8 cellular contexts compared by ENCODE assay signal in genomic region chr16:74666425-74667214, GRCh38. TPM values are rescaled to one million over a fixed set of nuclear protein-coding genes. Genes with fewer than 3 reads are reported as not detected.
DNase-seq lines count a peak whose midpoint lies in the region; ATAC-seq and TF ChIP-seq lines count a peak whose summit lies in the region.

Gene RFWD3 (minus strand): TSS chr16:74666877. CDS start chr16:74661449, 5,428 bp downstream.

- no peaks in the 10 kb centered on the region for H3K27me3 Mint-ChIP-seq in activated T-helper 2 cell treated with anti-CD3 and anti-CD28 coated beads, Interferon-gamma antibody, Interleukin-2, Interleukin-4, amounts not matched to agents 10 μg/mL and 5 μg/mL and 100 μg/mL, durations not matched to agents 14 hours and 24 hours and 36 hours (ENCODE audit: low read depth)
- H3K27me3 Mint-ChIP-seq in natural killer cell treated with Interleukin-12 subunit alpha and Interleukin-12 subunit beta and Interleukin-15 and Interleukin-18, amount 100 ng/mL, for 72 hours, result no peaks in the 10 kb centered on the region

- H3K9me3 ChIP-seq in RWPE2 (ENCODE audit: severe bottlenecking), result no peaks in the 10 kb centered on the region

- TF ChIP-seq CTCF in RWPE2 (IDR thresholded peaks at IDR 0.05; ENCODE audit: poor library complexity, severe bottlenecking), result no peak
- no peak for TF ChIP-seq CTCF in fibroblast of pulmonary artery (IDR thresholded peaks at IDR 0.05; ENCODE audit: low read length, missing control alignments)

- peaks cover 45% of the 10 kb centered on the region for H3K36me3 ChIP-seq in RWPE2 (ENCODE audit: low read depth)

- H3K4me1 ChIP-seq in RWPE2 (ENCODE audit: insufficient read depth, poor library complexity, severe bottlenecking), result peaks cover 5% of the 10 kb centered on the region

- peak within 1 kb of the TSS; percentile 51 for H3K27ac ChIP-seq in RWPE2 (ENCODE audit: poor library complexity, severe bottlenecking)

- intact Hi-C loops in activated T-helper 2 cell treated with anti-CD3 and anti-CD28 coated beads, Interferon-gamma antibody, Interleukin-2, Interleukin-4, amounts not matched to agents 10 μg/mL and 5 μg/mL and 100 μg/mL, durations not matched to agents 14 hours and 24 hours and 36 hours (cut with micrococcal nuclease), result loop anchor here (1.0 to 10.0 kb wide), 4 partner anchors 34 to 981 kb away; partner anchors contain the start of genes CFDP1, GLG1, KARS1 and MLKL

- H3K9me3 Mint-ChIP-seq in activated T-helper 2 cell treated with anti-CD3 and anti-CD28 coated beads, Interferon-gamma antibody, Interleukin-2, Interleukin-4, amounts not matched to agents 10 μg/mL and 5 μg/mL and 100 μg/mL, durations not matched to agents 14 hours and 24 hours and 36 hours, result no peaks in the 10 kb centered on the region
- H3K9me3 Mint-ChIP-seq in natural killer cell treated with Interleukin-12 subunit alpha and Interleukin-12 subunit beta and Interleukin-15 and Interleukin-18, amount 100 ng/mL, for 72 hours, result no peaks in the 10 kb centered on the region

- DNase-seq in EH (ENCODE audit: low read depth), result peak; percentile 99
- peak; percentile 99 for DNase-seq in H4 (ENCODE audit: low spot score)
- DNase-seq in LoVo (ENCODE audit: low spot score), result peak; percentile 98
- DNase-seq in RWPE2 (ENCODE audit: low spot score), result peak; percentile 99
- DNase-seq in activated T-helper 2 cell treated with anti-CD3 and anti-CD28 coated beads, Interferon-gamma antibody, Interleukin-2, Interleukin-4, amounts not matched to agents 10 μg/mL and 5 μg/mL and 100 μg/mL, durations not matched to agents 14 hours and 24 hours and 36 hours (ENCODE audit: low spot score), result peak; percentile 95
- peak; percentile 99 for DNase-seq in fibroblast of pulmonary artery (ENCODE audit: low read depth)
- peak; percentile 99 for DNase-seq in natural killer cell treated with Interleukin-12 subunit alpha and Interleukin-12 subunit beta and Interleukin-15 and Interleukin-18, amount 100 ng/mL, for 72 hours (ENCODE audit: low spot score)
- DNase-seq in stimulated activated naive CD8-positive, alpha-beta T cell treated with anti-CD3 and anti-CD28 coated beads, Interleukin-15, Interleukin-2, amounts not matched to agents 100 U/mL and 50 U/mL, for 24 hours, result peak; percentile 92

- H3K4me3 Mint-ChIP-seq in activated T-helper 2 cell treated with anti-CD3 and anti-CD28 coated beads, Interferon-gamma antibody, Interleukin-2, Interleukin-4, amounts not matched to agents 10 μg/mL and 5 μg/mL and 100 μg/mL, durations not matched to agents 14 hours and 24 hours and 36 hours (ENCODE audit: low read depth), result peak within 1 kb of the TSS; percentile 91
- H3K4me3 Mint-ChIP-seq in natural killer cell treated with Interleukin-12 subunit alpha and Interleukin-12 subunit beta and Interleukin-15 and Interleukin-18, amount 100 ng/mL, for 72 hours, result peak within 1 kb of the TSS; percentile 87

- peaks cover 60% of the 10 kb centered on the region for H3K36me3 Mint-ChIP-seq in activated T-helper 2 cell treated with anti-CD3 and anti-CD28 coated beads, Interferon-gamma antibody, Interleukin-2, Interleukin-4, amounts not matched to agents 10 μg/mL and 5 μg/mL and 100 μg/mL, durations not matched to agents 14 hours and 24 hours and 36 hours (ENCODE audit: low read depth)
- peaks cover 22% of the 10 kb centered on the region for H3K36me3 Mint-ChIP-seq in natural killer cell treated with Interleukin-12 subunit alpha and Interleukin-12 subunit beta and Interleukin-15 and Interleukin-18, amount 100 ng/mL, for 72 hours

- peak within 1 kb of the TSS; percentile 86 for H3K27ac Mint-ChIP-seq in activated T-helper 2 cell treated with anti-CD3 and anti-CD28 coated beads, Interferon-gamma antibody, Interleukin-2, Interleukin-4, amounts not matched to agents 10 μg/mL and 5 μg/mL and 100 μg/mL, durations not matched to agents 14 hours and 24 hours and 36 hours
- H3K27ac Mint-ChIP-seq in natural killer cell treated with Interleukin-12 subunit alpha and Interleukin-12 subunit beta and Interleukin-15 and Interleukin-18, amount 100 ng/mL, for 72 hours, result peak within 1 kb of the TSS; percentile 82 to 87

- H3K4me1 Mint-ChIP-seq in activated T-helper 2 cell treated with anti-CD3 and anti-CD28 coated beads, Interferon-gamma antibody, Interleukin-2, Interleukin-4, amounts not matched to agents 10 μg/mL and 5 μg/mL and 100 μg/mL, durations not matched to agents 14 hours and 24 hours and 36 hours (ENCODE audit: low read depth), result peaks cover 37% of the 10 kb centered on the region
- H3K4me1 Mint-ChIP-seq in natural killer cell treated with Interleukin-12 subunit alpha and Interleukin-12 subunit beta and Interleukin-15 and Interleukin-18, amount 100 ng/mL, for 72 hours (ENCODE audit: low read depth in 2 of 2), result peaks cover 26 to 29% of the 10 kb centered on the region in 2 donors

- ATAC-seq in RWPE2 (ENCODE audit: low read depth), result peak; percentile 100
- peak; percentile 100 for ATAC-seq in natural killer cell treated with Interleukin-12 subunit alpha and Interleukin-12 subunit beta and Interleukin-15 and Interleukin-18, amount 100 ng/mL, for 72 hours
- peak; percentile 100 for ATAC-seq in stimulated activated naive CD8-positive, alpha-beta T cell treated with anti-CD3 and anti-CD28 coated beads, Interleukin-15, Interleukin-2, amounts not matched to agents 100 U/mL and 50 U/mL, for 24 hours

- H3K27me3 ChIP-seq in RWPE2 (ENCODE audit: insufficient read depth, poor library complexity, severe bottlenecking), result no peaks in the 10 kb centered on the region

- H3K4me3 ChIP-seq in RWPE2 (ENCODE audit: severe bottlenecking) (peak within 1 kb of the TSS; percentile 83), fibroblast of pulmonary artery (replicated peaks; ENCODE audit: low read depth, low read length) (peak within 1 kb of the TSS; percentile 92)

RNA-seq across cellular contexts. Expression of gene RFWD3, which starts in this region (rescaled TPM):
- total RNA-seq in H4 (2014; rRNA removed; shearing (Covaris generic)), result 30.8 and 33.8 TPM in 2 replicates
- 94.5 and 101 TPM in 2 replicates for total RNA-seq in activated T-helper 2 cell treated with anti-CD3 and anti-CD28 coated beads, Interferon-gamma antibody, Interleukin-2, Interleukin-4, amounts not matched to agents 10 μg/mL and 5 μg/mL and 100 μg/mL, durations not matched to agents 14 hours and 24 hours and 36 hours
- total RNA-seq in natural killer cell treated with Interleukin-12 subunit alpha and Interleukin-12 subunit beta and Interleukin-15 and Interleukin-18, amount 100 ng/mL, for 72 hours, result 100 to 1,000 TPM in 1 of 2 donors, 10 to 100 TPM in 1; 76.7 to 148 TPM

Comparison
In these comparisons a context has a peak if more than half of its experiments do, and no peak if none do; other contexts are left out.
1. Peak in every context shown above with its lines: DNase-seq, ATAC-seq, H3K4me3 ChIP-seq and H3K27ac ChIP-seq.